ENCODE assay signal across 2 cellular contexts in genomic region chr4:174398728-174399127, GRCh38.
TF ChIP-seq lines count a peak whose summit lies in the region.

No MANE protein-coding gene starts in this region.

TF ChIP-seq in IMR-90, 13 proteins besides CTCF, POLR2A, EP300 and RAD21:
- no peak for TF ChIP-seq MAZ (IDR thresholded peaks at IDR 0.05; ENCODE audit: borderline replicate concordance, low read depth, low read length)
- TF ChIP-seq FOS (IDR thresholded peaks at IDR 0.05; ENCODE audit: low read depth, low read length), result peak; percentile 33
- TF ChIP-seq, protein P1, sequence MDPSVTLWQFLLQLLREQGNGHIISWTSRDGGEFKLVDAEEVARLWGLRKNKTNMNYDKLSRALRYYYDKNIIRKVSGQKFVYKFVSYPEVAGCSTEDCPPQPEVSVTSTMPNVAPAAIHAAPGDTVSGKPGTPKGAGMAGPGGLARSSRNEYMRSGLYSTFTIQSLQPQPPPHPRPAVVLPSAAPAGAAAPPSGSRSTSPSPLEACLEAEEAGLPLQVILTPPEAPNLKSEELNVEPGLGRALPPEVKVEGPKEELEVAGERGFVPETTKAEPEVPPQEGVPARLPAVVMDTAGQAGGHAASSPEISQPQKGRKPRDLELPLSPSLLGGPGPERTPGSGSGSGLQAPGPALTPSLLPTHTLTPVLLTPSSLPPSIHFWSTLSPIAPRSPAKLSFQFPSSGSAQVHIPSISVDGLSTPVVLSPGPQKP (IDR thresholded peaks at IDR 0.05; ENCODE audit: borderline replicate concordance, low read depth, low read length), result no peak
- no peak for TF ChIP-seq MXI1 (IDR thresholded peaks at IDR 0.05; ENCODE audit: borderline replicate concordance, low read depth, low read length)
- TF ChIP-seq RCOR1 (IDR thresholded peaks at IDR 0.05; ENCODE audit: insufficient replicate concordance, low read length), result no peak
- TF ChIP-seq SMC3 (IDR thresholded peaks at IDR 0.05; ENCODE audit: low read depth, low read length), result no peak

TF ChIP-seq in endothelial cell of umbilical vein, 7 proteins besides CTCF, POLR2A, EP300 and RAD21:
- TF ChIP-seq, protein P2, sequence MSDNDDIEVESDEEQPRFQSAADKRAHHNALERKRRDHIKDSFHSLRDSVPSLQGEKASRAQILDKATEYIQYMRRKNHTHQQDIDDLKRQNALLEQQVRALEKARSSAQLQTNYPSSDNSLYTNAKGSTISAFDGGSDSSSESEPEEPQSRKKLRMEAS (IDR thresholded peaks at IDR 0.05; ENCODE audit: insufficient read depth, insufficient read length), result no peak
- no peak for TF ChIP-seq MYC (IDR thresholded peaks at IDR 0.05; ENCODE audit: low read depth, low read length)
- TF ChIP-seq GATA2 (IDR thresholded peaks at IDR 0.05; ENCODE audit: insufficient read depth, insufficient read length, low read depth, low read length), result no peak
- no peak for TF ChIP-seq JUN (IDR thresholded peaks at IDR 0.05; ENCODE audit: borderline replicate concordance, insufficient read depth, insufficient read length, low read depth)
- TF ChIP-seq POLR2AphosphoS5 (IDR thresholded peaks at IDR 0.05; ENCODE audit: insufficient read depth, low read depth, low read length), result no peak
- TF ChIP-seq EZH2 (IDR thresholded peaks at IDR 0.05; ENCODE audit: borderline replicate concordance, low read depth, low read length, severe bottlenecking), result no peak
- TF ChIP-seq FOS (IDR thresholded peaks at IDR 0.05; ENCODE audit: borderline replicate concordance, insufficient read depth, low read length), result no peak
